ENCODE assay signal across 25 cellular contexts in genomic region chr11:112858289-112859023, GRCh38.
"Had no signal": no experiment of that assay in that cellular context is flagged by ENCODE, and none has a peak within 500 bp of the region (broad histone marks: within the 10 kb centered on the region; RNA-seq: fewer than 3 reads in every experiment).

No MANE protein-coding gene starts in this region.

- H3K4me1 ChIP-seq: left lung, pancreas, prostate gland, right lobe of liver, stomach, testis, thyroid gland, transverse colon, upper lobe of left lung, vagina had no signal

- H3K9me3 ChIP-seq: pancreas, prostate gland, right lobe of liver, testis, thyroid gland, vagina had no signal

- H3K27ac ChIP-seq: left lung, pancreas, prostate gland, right lobe of liver, skin epidermis, stomach, testis, thyroid gland, transverse colon, upper lobe of left lung, vagina had no signal

- H3K4me3 ChIP-seq: left lung, lung, pancreas, prostate gland, right lobe of liver, skin epidermis, stomach, testis, thyroid gland, transverse colon, upper lobe of left lung, vagina had no signal

- H3K36me3 ChIP-seq: left lung, pancreas, prostate gland, right lobe of liver, stomach, thyroid gland, transverse colon, upper lobe of left lung, vagina had no signal

- H3K27me3 ChIP-seq: left lung, pancreas, right lobe of liver, stomach, testis, thyroid gland, transverse colon, upper lobe of left lung, vagina had no signal

- DNase-seq: hypothalamus; immature natural killer cell; kidney; left colon; left lung; mesendoderm; naive thymus-derived CD8-positive, alpha-beta T cell; pancreas; posterior cingulate gyrus; right lobe of liver; stimulated activated CD4-positive, alpha-beta T cell treated with anti-CD3 and anti-CD28 coated beads, Interleukin-12 subunit alpha, Interleukin-12 subunit beta, amount 100 ng/mL, for 4 hours; stimulated activated CD4-positive, alpha-beta T cell treated with anti-CD3 and anti-CD28 coated beads, Interleukin-15, amount 100 ng/mL, for 24 hours; stimulated activated CD4-positive, alpha-beta T cell treated with anti-CD3 and anti-CD28 coated beads, Interleukin-2, amount 100 ng/mL, for 24 hours; stimulated activated CD4-positive, alpha-beta T cell treated with anti-CD3 and anti-CD28 coated beads, Interleukin-4, amount 100 ng/mL, for 1 hour; stimulated activated naive B cell treated with anti-CD40 and anti-IgM and Interleukin-4, amounts not matched to agents 10 μg/mL and 1 μg/mL and 100 μg/mL, for 72 hours; stimulated activated naive CD8-positive, alpha-beta T cell treated with anti-CD3 and anti-CD28 coated beads, Interleukin-15, Interleukin-2, amounts not matched to agents 100 U/mL and 50 U/mL, for 24 hours; stomach; testis; thyroid gland; transverse colon; upper lobe of left lung had no signal

- ATAC-seq: left colon; left lung; naive thymus-derived CD8-positive, alpha-beta T cell; pancreas; right lobe of liver; stimulated activated naive B cell treated with anti-CD40 and anti-IgM and Interleukin-4, amounts not matched to agents 10 μg/mL and 1 μg/mL and 100 μg/mL, for 72 hours; stimulated activated naive CD8-positive, alpha-beta T cell treated with anti-CD3 and anti-CD28 coated beads, Interleukin-15, Interleukin-2, amounts not matched to agents 100 U/mL and 50 U/mL, for 24 hours had no signal
